21 cellular contexts compared by ENCODE assay signal in the genomic region with DNA sequence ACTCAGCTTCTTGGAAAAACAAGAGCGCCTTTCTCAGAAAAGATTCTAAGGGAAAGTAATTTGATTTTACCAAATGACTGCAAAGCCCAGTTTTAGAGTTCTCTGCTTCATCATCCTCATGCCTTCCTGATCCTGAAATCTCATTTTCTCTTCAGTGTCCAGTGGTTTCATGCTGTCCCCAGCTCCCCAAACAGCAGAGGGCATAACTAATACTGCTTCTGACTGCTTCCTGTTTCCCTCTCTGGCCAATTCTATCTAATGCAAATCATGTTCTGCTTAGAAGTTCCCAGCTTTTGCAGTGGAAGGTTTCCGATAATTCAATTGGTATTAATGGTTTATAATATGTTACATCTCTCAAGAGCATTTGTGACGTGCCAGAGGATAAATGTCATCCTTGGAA.
"Had no signal": no experiment of that assay in that cellular context is flagged by ENCODE, and none has a peak within 500 bp of the region (broad histone marks: within the 10 kb centered on the region; RNA-seq: fewer than 3 reads in every experiment).

No MANE protein-coding gene starts in this region.

- H3K27me3 ChIP-seq: ascending aorta, cardiac muscle cell had no signal

- DNase-seq: activated CD4-positive, alpha-beta T cell treated with anti-CD3 and anti-CD28 coated beads for 36 hours; activated CD4-positive, alpha-beta T cell treated with anti-CD3 and anti-CD28 coated beads, Interleukin-2, amount 10 ng/mL, durations not matched to agents 7 days and 5 days; activated CD4-positive, alpha-beta T cell treated with anti-CD3 and anti-CD28 coated beads, Interleukin-2, amount 50 U/mL, for 48 hours; activated CD8-positive, alpha-beta T cell treated with anti-CD3 and anti-CD28 coated beads, Interleukin-2, amount 10 ng/mL, durations not matched to agents 7 days and 5 days; activated gamma-delta T cell; activated naive CD4-positive, alpha-beta T cell treated with Interleukin-2 at 50 U/mL for 16 hours; activated naive CD8-positive, alpha-beta T cell treated with anti-CD3 and anti-CD28 coated beads, Interleukin-2, amount 10 ng/mL, durations not matched to agents 7 days and 5 days; activated T-cell treated with anti-CD3 and anti-CD28 coated beads, Interleukin-2, amount 50 U/mL, for 24 hours; NCI-H146; NCI-H187; NCI-H2029 treated with DMSO at 0.1 percent for 48 hours; NCI-H2107; NCI-H2171 treated with DMSO at 0.1 percent for 48 hours; NCI-H2227 treated with DMSO at 0.1 percent for 48 hours; NCI-H510A treated with DMSO at 0.1 percent for 48 hours; PC-9; SIG-M5 had no signal

- H3K27ac ChIP-seq: ascending aorta, cardiac muscle cell, PC-9, RWPE1 had no signal

- H2AFZ ChIP-seq: PC-9 had no signal

- H3K4me3 ChIP-seq: ascending aorta, cardiac muscle cell, PC-9 had no signal

- H3K36me3 ChIP-seq: ascending aorta, cardiac muscle cell had no signal

- H3K4me2 ChIP-seq: PC-9 had no signal

- H3K9me3 ChIP-seq: ascending aorta had no signal

- ATAC-seq: activated CD4-positive, alpha-beta T cell treated with anti-CD3 and anti-CD28 coated beads for 36 hours; activated CD8-positive, alpha-beta T cell treated with anti-CD3 and anti-CD28 coated beads, Interleukin-2, amount 10 ng/mL, durations not matched to agents 7 days and 5 days; Right ventricle myocardium inferior had no signal

- H3K4me1 ChIP-seq: ascending aorta had no signal
